ENCODE assay signal across 9 cellular contexts in the genomic region with DNA sequence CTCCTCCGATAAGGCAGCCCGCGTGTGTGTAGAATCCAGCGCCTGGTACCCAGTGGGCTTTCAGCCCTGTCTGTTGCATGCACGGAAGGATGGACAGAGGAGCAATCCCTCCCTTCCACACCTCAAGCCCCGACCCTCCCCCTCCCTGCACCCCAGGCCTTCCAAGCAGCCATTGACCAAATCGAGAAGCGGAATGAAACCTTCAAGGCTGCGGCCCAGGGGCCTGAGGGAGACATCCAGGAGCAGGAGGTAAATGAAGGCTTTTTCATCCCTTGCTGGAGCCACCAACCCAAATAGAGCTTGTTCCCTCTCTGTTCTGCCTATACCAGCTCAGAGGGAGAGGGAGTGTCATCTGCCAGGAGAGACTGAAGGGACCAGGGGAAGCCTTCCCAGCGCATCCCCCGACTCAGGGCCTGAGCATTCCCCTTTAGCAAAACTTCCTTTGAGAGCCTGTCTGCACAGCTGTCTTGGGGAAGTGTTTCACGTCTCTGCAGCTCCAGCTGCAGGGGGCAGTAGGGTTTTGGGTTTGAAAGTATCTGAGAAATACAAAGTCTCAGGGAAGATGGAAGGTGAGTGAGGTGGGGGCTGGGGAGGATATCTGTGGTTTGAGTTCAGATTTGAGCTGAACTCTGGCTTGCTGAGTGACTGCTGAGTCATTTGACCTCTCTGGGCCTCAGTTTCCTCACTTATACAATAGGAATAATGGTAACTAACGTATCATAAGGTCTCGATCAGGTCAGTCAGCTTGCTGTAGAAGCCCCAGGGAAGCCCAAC. TPM values are rescaled to one million over a fixed set of nuclear protein-coding genes. Genes with fewer than 3 reads are reported as not detected.
DNase-seq lines count a peak whose midpoint lies in the region; ATAC-seq, FAIRE-seq and TF ChIP-seq lines count a peak whose summit lies in the region.
"Had no signal": no experiment of that assay in that cellular context is flagged by ENCODE, and none has a peak within 500 bp of the region (broad histone marks: within the 10 kb centered on the region; RNA-seq: fewer than 3 reads in every experiment).

No MANE protein-coding gene starts in this region.

- FAIRE-seq in GM12892 (lab: Jason Lieb, UNC) = no peak

- DNase-seq in EL (peak; percentile 40), NCI-H226 (peak; percentile 46), foreskin fibroblast (peak; percentile 33 to 75), GM12892 (ENCODE audit: insufficient read length) (no peak)
- peak; percentile 26 for DNase-seq in activated CD8-positive, alpha-beta memory T cell treated with anti-CD3 and anti-CD28 coated beads, Interleukin-2, amount 50 U/mL, for 1 hour (ENCODE audit: extremely low read depth)
- DNase-seq in stimulated activated CD8-positive, alpha-beta memory T cell treated with anti-CD3 and anti-CD28 coated beads, Interleukin-2, amount 100 ng/mL, for 48 hours (ENCODE audit: low read depth in 2 of 2) = peak; percentile 48 to 53

- peak; percentile 70 for TF ChIP-seq CTCF in foreskin fibroblast (IDR thresholded peaks at IDR 0.05; ENCODE audit: low read depth, low read length)

- no peak overlapping the region for H3K4me3 ChIP-seq in foreskin fibroblast (ENCODE audit: low read depth in 1 of 2, low read length in 2 of 2)
- H3K4me3 ChIP-seq: SJSA1 had no signal

- TF ChIP-seq POLR2A in GM12892 (IDR thresholded peaks at IDR 0.05; ENCODE audit: low read depth, low read length) = no peak

- ATAC-seq in GM18861 (IDR thresholded peaks at IDR 0.05; ENCODE audit: unreplicated experiment) (no peak), HG02642 (IDR thresholded peaks at IDR 0.05; ENCODE audit: poor library complexity, unreplicated experiment) (no peak)

RNA-seq across cellular contexts. Expression of a gene that starts 16.1 kb away (rescaled TPM):
- 19.4 TPM for polyA plus RNA-seq in GM12892 (2012; ENCODE audit: missing spikeins)

RNA-seq across cellular contexts. Expression of a gene that starts 35.5 kb away (rescaled TPM):
- polyA plus RNA-seq in GM12892 (2012; ENCODE audit: missing spikeins) = 75.2 TPM
